ENCODE assay signal across 1 cellular context in genomic region chr19:50325310-50326100, GRCh38.
A peak's percentile ranks its signal among the peaks of the same experiment; 100 is the strongest.
TF ChIP-seq lines count a peak whose summit lies in the region.

No MANE protein-coding gene starts in this region.

TF ChIP-seq in GM12878, 131 proteins besides CTCF, POLR2A, EP300 and RAD21 (continued from another document):
- TF ChIP-seq IRF3 (IDR thresholded peaks at IDR 0.05) (no peak), ZSCAN29 (IDR thresholded peaks at IDR 0.05) (0 out of 2 replicates have a peak, but pooled peaks have one; percentile 19), NR2F1 (conservative IDR thresholded peaks at IDR 0.05) (0 out of 2 replicates have a peak, but pooled peaks have one; percentile 48), SP1 (IDR thresholded peaks at IDR 0.05; ENCODE audit: low read depth, low read length) (peak; percentile 63), NKRF (conservative IDR thresholded peaks at IDR 0.05) (peak; percentile 52; the same call in 1 of the 2 replicates), CEBPB (IDR thresholded peaks at IDR 0.05; ENCODE audit: borderline replicate concordance in 1 of 2, low read depth in 2 of 2, low read length in 2 of 2) (no peak), NR2C1 (IDR thresholded peaks at IDR 0.05) (peak; percentile 36; the same call in 1 of the 2 replicates), ZNF622 (IDR thresholded peaks at IDR 0.05) (no peak), CHD2 (IDR thresholded peaks at IDR 0.05; ENCODE audit: borderline replicate concordance, low read depth, low read length) (peak; percentile 33; the same call in 1 of the 2 replicates), ESRRA (IDR thresholded peaks at IDR 0.05; ENCODE audit: low read length) (peak; percentile 25; the same call in 1 of the 2 replicates), DPF2 (IDR thresholded peaks at IDR 0.05) (0 out of 2 replicates have a peak, but pooled peaks have one; percentile 20), LARP7 (IDR thresholded peaks at IDR 0.05) (0 out of 2 replicates have a peak, but pooled peaks have one; percentile 19), NRF1 (conservative IDR thresholded peaks at IDR 0.05; ENCODE audit: low read depth, low read length) (peak; percentile 80), RB1 (IDR thresholded peaks at IDR 0.05; ENCODE audit: borderline replicate concordance) (peak; percentile 59; the same call in 1 of the 2 replicates), IKZF1 (conservative IDR thresholded peaks at IDR 0.05) (peak; percentile 68), REST (IDR thresholded peaks at IDR 0.05; ENCODE audit: low read depth, low read length) (peak; percentile 99), SMARCA5 (IDR thresholded peaks at IDR 0.05) (no peak), ZBTB33 (IDR thresholded peaks at IDR 0.05) (no peak), RCOR1 (conservative IDR thresholded peaks at IDR 0.05; ENCODE audit: low read depth, low read length) (peak; percentile 92; the same call in 1 of the 2 replicates), SMAD1 (IDR thresholded peaks at IDR 0.05; ENCODE audit: low read depth, partially characterized antibody) (no peak), ZZZ3 (IDR thresholded peaks at IDR 0.05; ENCODE audit: control insufficient read depth, insufficient read length, low read depth) (no peak), RELA (IDR thresholded peaks at IDR 0.05; ENCODE audit: borderline replicate concordance, partially characterized antibody) (no peak), EGR1 (IDR thresholded peaks at IDR 0.05; ENCODE audit: borderline replicate concordance in 1 of 2, low read depth in 2 of 2, low read length in 2 of 2) (0 out of 3 replicates have a peak, but pooled peaks of 1 of the 2 experiments have one; percentile 42), BHLHE40 (IDR thresholded peaks at IDR 0.05; ENCODE audit: borderline replicate concordance in 1 of 2, low read depth in 2 of 2, low read length in 1 of 2) (peak in 1 of 2 experiments; percentile 51; a peak in 1 of 4 replicates), GATAD2B (conservative IDR thresholded peaks at IDR 0.05; ENCODE audit: low read depth) (peak; percentile 46)
